In genomic region chrX:96389314-96390048, GRCh38 we compare ENCODE assay signal across 1 cellular context.
TF ChIP-seq lines count a peak whose summit lies in the region.

No MANE protein-coding gene starts in this region.

TF ChIP-seq in IMR-90, 13 proteins besides CTCF, POLR2A, EP300 and RAD21 (continued from another document):
- no peak for TF ChIP-seq ELK1 (IDR thresholded peaks at IDR 0.05; ENCODE audit: borderline replicate concordance, low read depth, low read length)
